Comparison of ENCODE assay signal across 14 cellular contexts in the genomic region with DNA sequence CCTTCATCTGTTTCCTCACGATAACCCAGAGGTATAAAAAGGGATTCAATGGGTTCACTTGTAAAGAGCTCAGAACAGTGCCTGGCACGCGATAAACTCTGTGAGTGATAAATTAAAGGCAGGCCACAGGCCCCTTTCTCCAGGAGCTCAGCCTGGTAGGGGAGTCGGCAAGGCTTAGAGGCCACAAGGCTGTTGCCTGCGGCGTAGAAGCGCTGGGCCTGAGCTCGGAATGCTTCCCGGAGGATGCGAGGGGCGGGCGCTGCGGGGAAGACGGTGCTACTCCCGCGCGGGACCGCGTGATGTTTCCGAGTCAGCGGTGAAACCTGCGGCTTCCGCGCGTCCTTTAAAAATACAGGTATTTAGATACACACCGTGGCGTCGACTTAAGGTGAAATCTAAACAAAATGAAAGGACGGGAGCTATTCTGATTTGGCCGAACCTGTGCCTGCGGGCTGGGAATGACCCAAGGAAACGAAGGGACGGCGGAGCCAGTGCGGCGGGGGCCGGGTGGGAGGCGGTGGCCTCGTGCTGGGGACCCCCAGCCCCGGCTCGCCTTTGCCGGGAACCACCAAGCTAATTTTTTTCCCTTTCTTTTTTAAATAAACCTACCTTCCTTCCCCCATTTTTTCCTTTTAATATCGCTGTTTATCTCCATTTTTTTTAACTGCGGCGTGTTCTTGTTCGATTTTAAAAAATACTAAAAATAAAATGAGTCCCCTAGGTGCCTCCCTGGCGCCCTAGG. TPM values are rescaled to one million over a fixed set of nuclear protein-coding genes. Genes with fewer than 3 reads are reported as not detected.
DNase-seq lines count a peak whose midpoint lies in the region; ATAC-seq and TF ChIP-seq lines count a peak whose summit lies in the region.
"Had no signal": no experiment of that assay in that cellular context is flagged by ENCODE, and none has a peak within 500 bp of the region (broad histone marks: within the 10 kb centered on the region; RNA-seq: fewer than 3 reads in every experiment).

No MANE protein-coding gene starts in this region.

- no peak overlapping the region for H2BK5ac ChIP-seq in trophoblast cell (ENCODE audit: low read depth, low read length, poor library complexity)

- H3K4me2 ChIP-seq in trophoblast cell (ENCODE audit: low read length): peak overlapping the region; percentile 16

- no peak overlapping the region for H3K4ac ChIP-seq in trophoblast cell (ENCODE audit: low read depth, low read length)

- no peak overlapping the region for H3K27ac Mint-ChIP-seq in T-helper 17 cell

- no peak overlapping the region for H4K12ac ChIP-seq in trophoblast cell (ENCODE audit: low read depth, low read length)

- H4K8ac ChIP-seq in trophoblast cell (ENCODE audit: low read depth, low read length): no peak overlapping the region

- H3K9me3 ChIP-seq in T-helper 17 cell (ENCODE audit: control insufficient read depth, low read length, poor library complexity, severe bottlenecking) (no peaks in the 10 kb centered on the region), trophoblast cell (ENCODE audit: insufficient read depth, low read depth, low read length) (peaks cover 6% of the 10 kb centered on the region), BE2C (no peaks in the 10 kb centered on the region), prostate gland (no peaks in the 10 kb centered on the region), WERI-Rb-1 (ENCODE audit: severe bottlenecking) (no peaks in the 10 kb centered on the region)

- no peak overlapping the region for H3K14ac ChIP-seq in trophoblast cell (ENCODE audit: low read length)

- peaks cover 74% of the 10 kb centered on the region for H3K27me3 ChIP-seq in trophoblast cell (ENCODE audit: insufficient read depth, low read length)
- peaks cover 82% of the 10 kb centered on the region for H3K27me3 ChIP-seq in BE2C
- H3K27me3 ChIP-seq in prostate gland (replicated peaks; ENCODE audit: insufficient read depth): peaks cover 36% of the 10 kb centered on the region
- peaks cover 3% of the 10 kb centered on the region for H3K27me3 ChIP-seq in WERI-Rb-1 (ENCODE audit: insufficient read depth, low read depth, severe bottlenecking)

- H2AFZ ChIP-seq in trophoblast cell (ENCODE audit: insufficient read depth, low read length, poor library complexity): no peak overlapping the region

- no peak overlapping the region for H4K91ac ChIP-seq in trophoblast cell (ENCODE audit: low read depth, low read length)

- whole genome bisulfite sequencing in trophoblast cell (ENCODE audit: extremely low coverage, insufficient coverage, insufficient read length): 100% methylated on average over 1 of the region's 47 CpGs
- WGBS in prostate gland: 17% methylated on average over 47 of the region's 47 CpGs

- peaks cover 80% of the 10 kb centered on the region for H3K27me3 Mint-ChIP-seq in T-helper 17 cell

- no peak overlapping the region for H3K4me3 ChIP-seq in trophoblast cell (ENCODE audit: low read depth, low read length)
- H3K4me3 ChIP-seq in BE2C (ENCODE audit: low read depth, low read length): no peak overlapping the region
- no peak overlapping the region for H3K4me3 ChIP-seq in prostate gland
- H3K4me3 ChIP-seq in WERI-Rb-1 (ENCODE audit: low read depth, low read length): no peak overlapping the region

- no peak overlapping the region for H2AK5ac ChIP-seq in trophoblast cell (ENCODE audit: low read length)

- TF ChIP-seq CTCF in BE2C (IDR thresholded peaks at IDR 0.05; ENCODE audit: low read depth, low read length): no peak
- TF ChIP-seq CTCF in prostate gland (IDR thresholded peaks at IDR 0.05): no peak
- no peak for TF ChIP-seq CTCF in WERI-Rb-1 (IDR thresholded peaks at IDR 0.05; ENCODE audit: low read depth, low read length)

- peak overlapping the region; percentile 81 for H3K4me3 Mint-ChIP-seq in T-helper 17 cell

- H3K36me3 ChIP-seq in trophoblast cell (ENCODE audit: control insufficient read depth in 1 of 2, insufficient read depth in 2 of 2, low read length in 2 of 2) (no peaks in the 10 kb centered on the region), BE2C (no peaks in the 10 kb centered on the region), prostate gland (no peaks in the 10 kb centered on the region), WERI-Rb-1 (no peaks in the 10 kb centered on the region)

- H3K4me1 ChIP-seq in trophoblast cell (ENCODE audit: control insufficient read depth in 1 of 2, insufficient read depth in 2 of 2, low read length in 2 of 2) (peaks cover 6% of the 10 kb centered on the region in 2 experiments), BE2C (no peaks in the 10 kb centered on the region), prostate gland (replicated peaks) (peaks cover 10% of the 10 kb centered on the region)

- no peak overlapping the region for H3K18ac ChIP-seq in trophoblast cell (ENCODE audit: low read length)

- H3K9ac ChIP-seq in trophoblast cell (ENCODE audit: low read length): no peak overlapping the region

- TF ChIP-seq POLR2A in prostate gland (IDR thresholded peaks at IDR 0.05): no peak

- peak; percentile 74 for DNase-seq in ELF-1 (ENCODE audit: low read depth, low spot score)
- no peak for DNase-seq in T-helper 17 cell
- no peak for DNase-seq in left cardiac atrium
- peak; percentile 69 to 74 for DNase-seq in trophoblast cell
- no peak for DNase-seq in BE2C
- DNase-seq in prostate gland (ENCODE audit: low spot score): no peak
- DNase-seq in MV-4-11 (lab: John Stamatoyannopoulos, UW): no peak
- no peak for DNase-seq in WERI-Rb-1
- DNase-seq: activated CD8-positive, alpha-beta memory T cell treated with anti-CD3 and anti-CD28 coated beads, Interleukin-2, amount 50 U/mL, for 4 hours; Calu3; stimulated activated CD4-positive, alpha-beta T cell treated with anti-CD3 and anti-CD28 coated beads, Interleukin-15, amount 100 ng/mL, for 24 hours; T-helper 9 cell had no signal

- H3K79me2 ChIP-seq in trophoblast cell (ENCODE audit: control insufficient read depth, insufficient read depth, low read length, poor library complexity): no peaks in the 10 kb centered on the region

- peaks cover 4% of the 10 kb centered on the region for H3K36me3 Mint-ChIP-seq in T-helper 17 cell (ENCODE audit: low read depth)

- intact Hi-C loops in left cardiac atrium (cut with DNase I) (loop anchor here in 1 of 2 donors (10.0 kb wide), 1 partner anchor 64 kb away; no protein-coding TSS in a partner anchor), prostate gland (cut with DNase I) (no loop called here)

- H3K27ac ChIP-seq in trophoblast cell (ENCODE audit: low read depth, low read length): no peak overlapping the region
- H3K27ac ChIP-seq in prostate gland: no peak overlapping the region
- no peak overlapping the region for H3K27ac ChIP-seq in WERI-Rb-1

- H2BK120ac ChIP-seq in trophoblast cell (ENCODE audit: insufficient read depth, low read length, poor library complexity): no peak overlapping the region

- no peak overlapping the region for H3K23ac ChIP-seq in trophoblast cell (ENCODE audit: low read length)

- no peak overlapping the region for H2BK12ac ChIP-seq in trophoblast cell (ENCODE audit: low read length)

- H3K79me1 ChIP-seq in trophoblast cell (ENCODE audit: low read length): no peaks in the 10 kb centered on the region

- H3K4me1 Mint-ChIP-seq in T-helper 17 cell: peaks cover 14% of the 10 kb centered on the region

- ATAC-seq in T-helper 17 cell (no peak), left cardiac atrium (peak; percentile 31 to 44)

RNA-seq across cellular contexts. Expression of a gene that starts 6.2 kb away (rescaled TPM):
- total RNA-seq in T-helper 17 cell (not detected), left cardiac atrium (100 to 1,000 TPM; 148 to 157 TPM), prostate gland (not detected)
- 0.03 TPM in 2 replicates for polyA plus RNA-seq in trophoblast cell (2013)
- not detected for polyA plus RNA-seq in BE2C (2012; ENCODE audit: insufficient read depth, insufficient read length, low read depth)
- total RNA-seq: Calu3, glomerular endothelial cell, mononuclear cell had no signal

Comparison
In these comparisons a context has a peak if more than half of its experiments do, and no peak if none do; other contexts are left out.
1. DNase-seq: peak in ELF-1 (single experiment) and trophoblast cell (2 of 2); none in T-helper 17 cell (0 of 3), left cardiac atrium (single experiment), BE2C (single experiment), prostate gland (single experiment), MV-4-11 (single experiment) and WERI-Rb-1 (single experiment).
2. RNA of a gene that starts 6.2 kb away (total RNA-seq): 148 to 157 TPM in left cardiac atrium; not detected in prostate gland and not detected in T-helper 17 cell; every median in the first group is over 100 times any median in the second.